In the genomic region with DNA sequence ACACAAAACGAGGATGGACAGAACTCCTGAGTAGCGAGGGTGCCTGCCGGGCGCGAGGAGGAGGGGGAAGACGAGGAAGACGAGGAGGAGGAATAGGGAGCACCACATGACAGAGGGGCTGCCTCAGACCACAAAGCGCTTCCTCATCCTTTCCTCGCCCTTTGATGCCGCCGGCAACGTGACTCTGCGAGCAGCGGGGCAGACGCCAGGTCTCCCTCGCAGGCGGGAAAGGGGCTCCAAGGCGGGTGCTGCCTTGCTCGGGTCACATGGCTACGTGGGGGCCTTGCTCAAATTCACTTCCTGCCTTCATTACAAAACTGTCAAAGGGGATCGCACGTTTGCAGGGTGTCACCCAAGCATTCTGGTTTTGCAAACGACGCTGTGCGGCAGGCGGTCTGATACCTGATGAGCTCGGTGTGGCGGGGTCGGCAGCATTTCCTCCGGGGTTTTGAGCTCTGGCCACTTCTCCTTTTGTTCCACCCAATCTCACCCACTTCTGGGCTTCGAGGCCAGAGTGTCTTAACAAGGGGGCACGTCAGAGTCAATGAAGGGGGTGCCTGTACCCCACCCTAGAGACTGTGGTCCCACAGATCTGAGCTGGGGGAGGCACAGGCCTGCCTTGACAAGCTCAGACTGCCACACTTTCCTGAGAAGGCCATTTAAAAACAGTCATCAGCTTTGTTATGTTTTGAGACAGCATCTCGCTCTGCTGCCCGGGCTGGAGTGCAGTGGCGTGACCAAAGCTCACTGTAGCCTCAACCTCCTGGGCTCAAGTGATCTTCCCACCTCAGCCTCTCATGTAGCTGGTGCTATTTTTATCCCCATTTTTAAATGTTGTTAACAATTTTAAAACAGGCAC, we compare ENCODE assay signal across 9 cellular contexts. TPM values are rescaled to one million over a fixed set of nuclear protein-coding genes. Genes with fewer than 3 reads are reported as not detected.
A peak's percentile ranks its signal among the peaks of the same experiment; 100 is the strongest.
DNase-seq lines count a peak whose midpoint lies in the region; ATAC-seq, FAIRE-seq and TF ChIP-seq lines count a peak whose summit lies in the region.
"Had no signal": no experiment of that assay in that cellular context is flagged by ENCODE, and none has a peak within 500 bp of the region (broad histone marks: within the 10 kb centered on the region; RNA-seq: fewer than 3 reads in every experiment).

No MANE protein-coding gene starts in this region.

- TF ChIP-seq EP300 in HepG2 (IDR thresholded peaks at IDR 0.05; ENCODE audit: low read depth in 2 of 2, low read length in 2 of 2), result no peak
- no peak for TF ChIP-seq EP300 in HepG2 (CRISPR knock-in tag; IDR thresholded peaks at IDR 0.05; ENCODE audit: borderline replicate concordance)

- H3K36me3 ChIP-seq in HepG2 (replicated peaks in 1 of 2; ENCODE audit: control insufficient read depth in 1 of 2, insufficient read depth in 2 of 2, low read length in 2 of 2), result peaks cover 13 to 62% of the 10 kb centered on the region in 2 experiments; a peak in 4 of 5 replicates

- CTCF ChIA-PET in activated CD4-positive, alpha-beta T cell treated with anti-CD3 and anti-CD28 coated beads for 36 hours (lab: Charles Lee), result interaction anchor here (0.7 to 1.0 kb wide), 6 partner anchors 10 to 108 kb away, joined by 3 to 5 read pairs (median 3); no protein-coding TSS in a partner anchor
- CTCF ChIA-PET in HepG2 (lab: Yijun Ruan, JAX; ENCODE audit: low intra/inter-chr PET ratio, low total read pairs), result no interaction called here

- WGBS in HepG2 (ENCODE audit: low lambda C conversion rate), result 97% methylated on average over 31 of the region's 35 CpGs

- peaks cover 57% of the 10 kb centered on the region for H3K36me3 Mint-ChIP-seq in activated CD4-positive, alpha-beta T cell treated with anti-CD3 and anti-CD28 coated beads for 36 hours (ENCODE audit: low read depth)

- DNase-seq in GM12865 (ENCODE audit: low read depth), result peak; percentile 92
- peak; percentile 76 for DNase-seq in activated CD4-positive, alpha-beta T cell treated with anti-CD3 and anti-CD28 coated beads for 36 hours
- no peak for DNase-seq in HepG2 (ENCODE audit: low spot score)
- DNase-seq in NCI-H187 (lab: John Stamatoyannopoulos, UW), result no peak
- DNase-seq in NCI-H1105 treated with DMSO at 0.1 percent for 48 hours (lab: John Stamatoyannopoulos, UW), result no peak
- DNase-seq in cerebellar cortex (ENCODE audit: low spot score), result no peak

- no peak overlapping the region for H2AFZ ChIP-seq in HepG2 (ENCODE audit: low read length)

- H3K27ac ChIP-seq in HepG2 (ENCODE audit: extremely low read length, insufficient read depth, low read length), result no peak overlapping the region

- no peaks in the 10 kb centered on the region for H3K27me3 Mint-ChIP-seq in activated CD4-positive, alpha-beta T cell treated with anti-CD3 and anti-CD28 coated beads for 36 hours

- H3K27me3 ChIP-seq in HepG2 (ENCODE audit: control insufficient read depth in 1 of 2, insufficient read depth in 2 of 2, low read length in 2 of 2), result no peaks in the 10 kb centered on the region

- TF ChIP-seq RAD21 in HepG2 (CRISPR knock-in tag; IDR thresholded peaks at IDR 0.05), result no peak

- no peaks in the 10 kb centered on the region for H3K79me2 ChIP-seq in HepG2 (ENCODE audit: insufficient read depth, low read length)

- peak overlapping the region; percentile 94 for H3K27ac Mint-ChIP-seq in activated CD4-positive, alpha-beta T cell treated with anti-CD3 and anti-CD28 coated beads for 36 hours
- H3K27ac Mint-ChIP-seq: nephron had no signal

- H3K9me3 ChIP-seq in HepG2 (ENCODE audit: low read length), result no peaks in the 10 kb centered on the region

- no peak for FAIRE-seq in HepG2 (lab: Jason Lieb, UNC)

- TSS peak; percentile 17 for BruUV-seq in HepG2 (replicated peaks; lab: Mats Ljungman, UMichigan)

- peaks cover 51% of the 10 kb centered on the region for H3K4me1 Mint-ChIP-seq in activated CD4-positive, alpha-beta T cell treated with anti-CD3 and anti-CD28 coated beads for 36 hours
- H3K4me1 Mint-ChIP-seq: nephron had no signal

- H4K20me1 ChIP-seq in HepG2 (ENCODE audit: insufficient read depth, low read length), result no peaks in the 10 kb centered on the region

- H3K9ac ChIP-seq in HepG2 (ENCODE audit: insufficient read depth, low read depth, low read length), result no peak overlapping the region

- no peak for TF ChIP-seq CTCF in GM12865 (IDR thresholded peaks at IDR 0.05; ENCODE audit: insufficient read depth, low read depth, low read length, missing control alignments)
- TF ChIP-seq CTCF in HepG2 (CRISPR knock-in tag; IDR thresholded peaks at IDR 0.05), result no peak

- POLR2A ChIA-PET in activated CD4-positive, alpha-beta T cell treated with anti-CD3 and anti-CD28 coated beads for 36 hours (lab: Charles Lee), result interaction anchor here (0.6 to 1.1 kb wide), 2 partner anchors 10 to 20 kb away, joined by 3 to 5 read pairs; no protein-coding TSS in a partner anchor
- POLR2A ChIA-PET in HepG2 (lab: Yijun Ruan, JAX), result no interaction called here

- no peak overlapping the region for H3K4me2 ChIP-seq in HepG2 (ENCODE audit: low read depth, low read length)

- TF ChIP-seq POLR2A in HepG2 (IDR thresholded peaks at IDR 0.05; ENCODE audit: insufficient read depth in 1 of 2, low read depth in 2 of 2, low read length in 2 of 2), result no peak

- intact Hi-C loops in activated CD4-positive, alpha-beta T cell treated with anti-CD3 and anti-CD28 coated beads for 36 hours (cut with DNase I, micrococcal nuclease), result loop anchor here (2.0 to 5.0 kb wide), 2 partner anchors 42 kb away; a partner anchor contains a TSS
- intact Hi-C loops in HepG2 (cut with micrococcal nuclease; ENCODE audit: unreplicated experiment), result no loop called here

- H3K4me3 ChIP-seq in GM12865 (ENCODE audit: low read depth, low read length), result peak overlapping the region; percentile 22
- no peak overlapping the region for H3K4me3 ChIP-seq in HepG2 (replicated peaks in 1 of 3; ENCODE audit: insufficient read depth in 1 of 3, low read depth in 2 of 3, low read length in 3 of 3)

- H3K4me3 Mint-ChIP-seq in activated CD4-positive, alpha-beta T cell treated with anti-CD3 and anti-CD28 coated beads for 36 hours, result no peak overlapping the region
- H3K4me3 Mint-ChIP-seq: nephron had no signal

- in situ Hi-C loops in HepG2 (cut with HindIII; ENCODE audit: extremely low pct_ligation_motif_present, low pct_unique_long_range_greater_than_20kb), result no loop called here

- H3K4me1 ChIP-seq in HepG2 (ENCODE audit: insufficient read depth, low read length), result no peaks in the 10 kb centered on the region

- H3K9me3 Mint-ChIP-seq in activated CD4-positive, alpha-beta T cell treated with anti-CD3 and anti-CD28 coated beads for 36 hours (ENCODE audit: low read depth), result no peaks in the 10 kb centered on the region
- H3K9me3 Mint-ChIP-seq: nephron had no signal

- ATAC-seq in HG03064 (IDR thresholded peaks at IDR 0.05; ENCODE audit: low read depth, unreplicated experiment), result peak; percentile 44
- ATAC-seq in activated CD4-positive, alpha-beta T cell treated with anti-CD3 and anti-CD28 coated beads for 36 hours, result peak; percentile 70
- no peak for ATAC-seq in HepG2
- ATAC-seq in HG02571 (IDR thresholded peaks at IDR 0.05; ENCODE audit: unreplicated experiment), result no peak

RNA-seq across cellular contexts. Expression of a gene that starts 14.9 kb away (rescaled TPM):
- total RNA-seq in activated CD4-positive, alpha-beta T cell treated with anti-CD3 and anti-CD28 coated beads for 36 hours, result 100 to 1,000 TPM; 108 to 133 TPM
- total RNA-seq in HepG2 (2016; rRNA removed; fragmentation: Illumina TruSeq; extraction: Trizol), result 72.2 and 80.9 TPM in 2 replicates
- total RNA-seq in HepG2 (2016; cell fraction: cytosol; rRNA removed; fragmentation: Illumina TruSeq; extraction: Trizol; ENCODE audit: low read depth), result 141 and 153 TPM in 2 replicates
- 63.3 and 84.3 TPM in 2 replicates for total RNA-seq in HepG2 (2016; cell fraction: insoluble cytoplasmic fraction; rRNA removed; fragmentation: Illumina TruSeq; extraction: Trizol)
- total RNA-seq in HepG2 (2016; cell fraction: membrane; rRNA removed; fragmentation: Illumina TruSeq; extraction: Trizol), result 168 and 190 TPM in 2 replicates
- 40.1 and 53.8 TPM in 2 replicates for total RNA-seq in HepG2 (2016; cell fraction: nucleus; rRNA removed; fragmentation: Illumina TruSeq; extraction: Trizol)
- 70.3 and 88.1 TPM in 2 replicates for polyA plus RNA-seq in HepG2 (2011; rRNA removed)
- 63.3 and 103 TPM in 2 replicates for polyA plus RNA-seq in HepG2 (2011; cell fraction: cytosol; rRNA removed)
- 96.2 and 101 TPM in 2 replicates for polyA plus RNA-seq in HepG2 (2011; cell fraction: nucleus; rRNA removed)
- 73.5 and 112 TPM in 2 replicates for polyA plus RNA-seq in HepG2 (2012)
- 205 and 223 TPM in 2 replicates for polyA plus RNA-seq in HepG2 (2016; cell fraction: cytosol; fragmentation: Illumina TruSeq; extraction: Trizol; ENCODE audit: low read depth)
- polyA plus RNA-seq in HepG2 (2016; cell fraction: insoluble cytoplasmic fraction; fragmentation: Illumina TruSeq; extraction: Trizol; ENCODE audit: low read depth), result 99.4 and 124 TPM in 2 replicates
- 271 and 285 TPM in 2 replicates for polyA plus RNA-seq in HepG2 (2016; cell fraction: membrane; fragmentation: Illumina TruSeq; extraction: Trizol; ENCODE audit: low read depth)
- polyA plus RNA-seq in HepG2 (2016; cell fraction: nucleus; fragmentation: Illumina TruSeq; extraction: Trizol; ENCODE audit: insufficient read depth, low read depth), result 113 and 116 TPM in 2 replicates
- polyA minus RNA-seq in HepG2 (2011; rRNA and poly(A)+ RNA removed; ENCODE audit: low replicate concordance), result 82.8 and 120 TPM in 2 replicates
- polyA minus RNA-seq in HepG2 (2011; cell fraction: cytosol; rRNA and poly(A)+ RNA removed), result 55.4 and 61.2 TPM in 2 replicates
- polyA minus RNA-seq in HepG2 (2011; cell fraction: nucleus; rRNA and poly(A)+ RNA removed), result 25.8 and 27.8 TPM in 2 replicates

RNA-seq across cellular contexts. Expression of a gene that starts 42.3 kb away (rescaled TPM):
- 10 to 100 TPM; 24.0 to 26.4 TPM for total RNA-seq in activated CD4-positive, alpha-beta T cell treated with anti-CD3 and anti-CD28 coated beads for 36 hours
- 3.5 and 3.6 TPM in 2 replicates for total RNA-seq in HepG2 (2016; rRNA removed; fragmentation: Illumina TruSeq; extraction: Trizol)
- total RNA-seq in HepG2 (2016; cell fraction: cytosol; rRNA removed; fragmentation: Illumina TruSeq; extraction: Trizol; ENCODE audit: low read depth), result 1.8 TPM in 2 replicates
- 2.7 and 3.2 TPM in 2 replicates for total RNA-seq in HepG2 (2016; cell fraction: insoluble cytoplasmic fraction; rRNA removed; fragmentation: Illumina TruSeq; extraction: Trizol)
- 3.7 and 4.3 TPM in 2 replicates for total RNA-seq in HepG2 (2016; cell fraction: membrane; rRNA removed; fragmentation: Illumina TruSeq; extraction: Trizol)
- total RNA-seq in HepG2 (2016; cell fraction: nucleus; rRNA removed; fragmentation: Illumina TruSeq; extraction: Trizol), result 3.0 and 3.1 TPM in 2 replicates
- polyA plus RNA-seq in HepG2 (2011; rRNA removed), result 4.0 and 5.5 TPM in 2 replicates
- polyA plus RNA-seq in HepG2 (2011; cell fraction: cytosol; rRNA removed), result 2.9 and 4.8 TPM in 2 replicates
- polyA plus RNA-seq in HepG2 (2011; cell fraction: nucleus; rRNA removed), result 23.5 and 34.3 TPM in 2 replicates
- polyA plus RNA-seq in HepG2 (2012), result 4.7 and 6.0 TPM in 2 replicates
- polyA plus RNA-seq in HepG2 (2016; cell fraction: cytosol; fragmentation: Illumina TruSeq; extraction: Trizol; ENCODE audit: low read depth), result 0.96 and 1.2 TPM in 2 replicates
- polyA plus RNA-seq in HepG2 (2016; cell fraction: insoluble cytoplasmic fraction; fragmentation: Illumina TruSeq; extraction: Trizol; ENCODE audit: low read depth), result 4.5 and 4.8 TPM in 2 replicates
- polyA plus RNA-seq in HepG2 (2016; cell fraction: membrane; fragmentation: Illumina TruSeq; extraction: Trizol; ENCODE audit: low read depth), result 2.7 and 3.0 TPM in 2 replicates
- 9.7 and 9.9 TPM in 2 replicates for polyA plus RNA-seq in HepG2 (2016; cell fraction: nucleus; fragmentation: Illumina TruSeq; extraction: Trizol; ENCODE audit: insufficient read depth, low read depth)
- 4.3 and 12.1 TPM in 2 replicates for polyA minus RNA-seq in HepG2 (2011; rRNA and poly(A)+ RNA removed; ENCODE audit: low replicate concordance)
- 9.4 and 10.5 TPM in 2 replicates for polyA minus RNA-seq in HepG2 (2011; cell fraction: cytosol; rRNA and poly(A)+ RNA removed)
- 5.0 and 5.4 TPM in 2 replicates for polyA minus RNA-seq in HepG2 (2011; cell fraction: nucleus; rRNA and poly(A)+ RNA removed)

RNA-seq across cellular contexts. Expression of a gene that starts 44.4 kb away (rescaled TPM):
- not detected for total RNA-seq in activated CD4-positive, alpha-beta T cell treated with anti-CD3 and anti-CD28 coated beads for 36 hours
- 3.8 and 4.5 TPM in 2 replicates for total RNA-seq in HepG2 (2016; rRNA removed; fragmentation: Illumina TruSeq; extraction: Trizol)
- total RNA-seq in HepG2 (2016; cell fraction: cytosol; rRNA removed; fragmentation: Illumina TruSeq; extraction: Trizol; ENCODE audit: low read depth), result 0.61 and 1.3 TPM in 2 replicates
- total RNA-seq in HepG2 (2016; cell fraction: insoluble cytoplasmic fraction; rRNA removed; fragmentation: Illumina TruSeq; extraction: Trizol), result 2.7 and 4.7 TPM in 2 replicates
- total RNA-seq in HepG2 (2016; cell fraction: membrane; rRNA removed; fragmentation: Illumina TruSeq; extraction: Trizol), result 1.9 and 2.1 TPM in 2 replicates
- 5.9 and 7.0 TPM in 2 replicates for total RNA-seq in HepG2 (2016; cell fraction: nucleus; rRNA removed; fragmentation: Illumina TruSeq; extraction: Trizol)
- 3.8 and 7.0 TPM in 2 replicates for polyA plus RNA-seq in HepG2 (2011; rRNA removed)
- 3.1 and 5.0 TPM in 2 replicates for polyA plus RNA-seq in HepG2 (2011; cell fraction: cytosol; rRNA removed)
- 7.4 and 9.2 TPM in 2 replicates for polyA plus RNA-seq in HepG2 (2011; cell fraction: nucleus; rRNA removed)
- 13.4 and 16.9 TPM in 2 replicates for polyA plus RNA-seq in HepG2 (2012)
- polyA plus RNA-seq in HepG2 (2016; cell fraction: cytosol; fragmentation: Illumina TruSeq; extraction: Trizol; ENCODE audit: low read depth), result 2.1 and 2.2 TPM in 2 replicates
- polyA plus RNA-seq in HepG2 (2016; cell fraction: insoluble cytoplasmic fraction; fragmentation: Illumina TruSeq; extraction: Trizol; ENCODE audit: low read depth), result 11.1 and 13.5 TPM in 2 replicates
- polyA plus RNA-seq in HepG2 (2016; cell fraction: membrane; fragmentation: Illumina TruSeq; extraction: Trizol; ENCODE audit: low read depth), result 4.0 and 5.2 TPM in 2 replicates
- 28.4 and 29.8 TPM in 2 replicates for polyA plus RNA-seq in HepG2 (2016; cell fraction: nucleus; fragmentation: Illumina TruSeq; extraction: Trizol; ENCODE audit: insufficient read depth, low read depth)
- 0.09 and 2.9 TPM in 2 replicates for polyA minus RNA-seq in HepG2 (2011; rRNA and poly(A)+ RNA removed; ENCODE audit: low replicate concordance)
- 1.7 and 3.2 TPM in 2 replicates for polyA minus RNA-seq in HepG2 (2011; cell fraction: cytosol; rRNA and poly(A)+ RNA removed)
- polyA minus RNA-seq in HepG2 (2011; cell fraction: nucleus; rRNA and poly(A)+ RNA removed), result 2.1 and 2.6 TPM in 2 replicates

Comparison
In these comparisons a context has a peak if more than half of its experiments do, and no peak if none do; other contexts are left out.
1. DNase-seq: peak in GM12865 (single experiment) and activated CD4-positive, alpha-beta T cell treated with anti-CD3 and anti-CD28 coated beads for 36 hours (single experiment); none in HepG2 (single experiment), NCI-H187 (0 of 2), NCI-H1105 treated with DMSO at 0.1 percent for 48 hours (single experiment) and cerebellar cortex (single experiment).
2. ATAC-seq: peak in HG03064 (single experiment) and activated CD4-positive, alpha-beta T cell treated with anti-CD3 and anti-CD28 coated beads for 36 hours (single experiment); none in HepG2 (single experiment) and HG02571 (single experiment).